23 cellular contexts compared by ENCODE assay signal in the genomic region with DNA sequence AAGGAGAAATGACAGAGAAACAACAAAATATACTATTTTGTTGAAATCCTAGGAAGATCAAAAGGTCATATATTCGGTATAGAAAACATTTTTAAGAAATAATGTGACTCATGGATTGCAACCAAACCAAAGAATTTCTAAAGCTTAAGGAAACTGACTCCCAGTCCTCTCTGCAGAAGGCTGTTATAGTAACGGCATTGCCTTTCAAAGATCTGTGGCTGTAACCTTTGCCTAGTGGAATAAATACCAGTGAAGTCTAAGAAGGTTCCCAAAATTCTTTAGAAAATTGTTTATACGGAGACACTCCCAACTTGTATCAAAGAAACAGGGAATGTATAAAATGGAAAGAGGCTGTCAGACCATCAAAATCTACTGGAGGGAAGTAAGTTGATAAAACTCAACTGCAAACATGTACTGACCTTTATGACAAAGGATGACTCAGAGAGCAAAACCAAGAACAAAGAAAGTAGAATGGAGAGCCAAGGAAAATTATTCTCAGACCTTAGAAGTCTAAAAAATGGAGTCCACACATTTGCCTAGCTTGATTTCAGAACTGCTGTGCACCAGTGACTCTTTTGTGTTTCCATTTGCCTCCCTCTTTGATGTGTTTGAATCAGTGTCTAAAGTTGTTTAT. TPM values are rescaled to one million over a fixed set of nuclear protein-coding genes. Genes with fewer than 3 reads are reported as not detected.
DNase-seq lines count a peak whose midpoint lies in the region; ATAC-seq, FAIRE-seq and TF ChIP-seq lines count a peak whose summit lies in the region.
"Had no signal": no experiment of that assay in that cellular context is flagged by ENCODE, and none has a peak within 500 bp of the region (broad histone marks: within the 10 kb centered on the region; RNA-seq: fewer than 3 reads in every experiment).

No MANE protein-coding gene starts in this region.

- H3K27me3 ChIP-seq in PC-3 (ENCODE audit: low read length) (no peaks in the 10 kb centered on the region), endodermal cell (ENCODE audit: control insufficient read depth, insufficient read depth, low read length, poor library complexity, severe bottlenecking) (no peaks in the 10 kb centered on the region)
- H3K27me3 ChIP-seq: esophagus muscularis mucosa, right lobe of liver had no signal

- CTCF ChIA-PET in PC-3 (lab: Charles Lee), result no interaction called here

- no peaks in the 10 kb centered on the region for H3K9me2 ChIP-seq in PC-3 (replicated peaks; ENCODE audit: low read length)

- no peak for DNase-seq in H54 (ENCODE audit: insufficient read length, low spot score)
- peak; percentile 59 for DNase-seq in PC-3
- DNase-seq in endodermal cell, result no peak
- peak; percentile 1 for DNase-seq in non-pigmented ciliary epithelial cell (ENCODE audit: low read depth)
- DNase-seq in cortex of kidney (lab: John Stamatoyannopoulos, UW), result no peak
- no peak for DNase-seq in NCI-H2081 treated with DMSO at 0.1 percent for 48 hours (lab: John Stamatoyannopoulos, UW)
- no peak for DNase-seq in HuH-7.5 (ENCODE audit: low spot score)
- DNase-seq: activated B cell treated with CpG ODN at 0.5 μM for 24 hours; activated naive CD4-positive, alpha-beta T cell treated with anti-CD3 and anti-CD28 coated beads, Interleukin-2, amount 50 U/mL, for 16 hours; activated T-cell treated with anti-CD3 and anti-CD28 coated beads, Interleukin-2, amount 50 U/mL, for 72 hours; COR-L47; Karpas-422; NCI-H1105; NCI-H2107; NCI-H526 treated with DMSO at 0.1 percent for 48 hours; right lobe of liver; stimulated activated CD4-positive, alpha-beta T cell treated with anti-CD3 and anti-CD28 coated beads, Interleukin-2, amount 100 ng/mL, for 24 hours had no signal

- H3K27me3 Mint-ChIP-seq in endodermal cell (ENCODE audit: insufficient read depth), result no peaks in the 10 kb centered on the region
- H3K27me3 Mint-ChIP-seq: activated B cell treated with CpG ODN at 0.5 μM for 24 hours; stimulated activated naive CD8-positive, alpha-beta T cell treated with anti-CD3 and anti-CD28 coated beads, Interleukin-15, Interleukin-2, amounts not matched to agents 100 ng/mL and 50 ng/mL, for 24 hours; type B pancreatic cell had no signal

- TF ChIP-seq CTCF in PC-3 (conservative IDR thresholded peaks at IDR 0.05; ENCODE audit: low read depth, low read length) (no peak), endodermal cell (conservative IDR thresholded peaks at IDR 0.05) (no peak)

- H3K9me3 Mint-ChIP-seq in endodermal cell, result peaks cover 3% of the 10 kb centered on the region
- H3K9me3 Mint-ChIP-seq: activated B cell treated with CpG ODN at 0.5 μM for 24 hours; T-helper 2 cell treated with Interferon-gamma antibody and Interleukin-4, amounts not matched to agents 5 μg/mL and 100 μg/mL, for 36 hours; type B pancreatic cell had no signal

- 86% methylated on average over 2 to 3 of the region's 3 CpGs for WGBS in endodermal cell (ENCODE audit: insufficient coverage in 1 of 2, insufficient read length in 1 of 2), 2 experiments

- H3K36me3 Mint-ChIP-seq in endodermal cell (ENCODE audit: low read depth), result peaks cover 2% of the 10 kb centered on the region
- H3K36me3 Mint-ChIP-seq: type B pancreatic cell had no signal

- 0 out of 2 replicates have a peak overlapping the region, but pooled peaks have one; percentile 14 for H2AFZ ChIP-seq in PC-3 (ENCODE audit: low read length)

- no peaks in the 10 kb centered on the region for H3K36me3 ChIP-seq in PC-3 (ENCODE audit: low read depth, low read length)
- H3K36me3 ChIP-seq in endodermal cell (ENCODE audit: control insufficient read depth, insufficient read depth, low read length), result no peaks in the 10 kb centered on the region
- H3K36me3 ChIP-seq: esophagus muscularis mucosa, right lobe of liver had no signal

- H3K4me3 Mint-ChIP-seq in endodermal cell, result no peak overlapping the region
- H3K4me3 Mint-ChIP-seq: activated B cell treated with CpG ODN at 0.5 μM for 24 hours; activated T-cell treated with anti-CD3 and anti-CD28 coated beads, Interleukin-2, amount 50 U/mL, for 72 hours; stimulated activated naive CD8-positive, alpha-beta T cell treated with anti-CD3 and anti-CD28 coated beads, Interleukin-15, Interleukin-2, amounts not matched to agents 100 ng/mL and 50 ng/mL, for 24 hours; T-helper 2 cell treated with Interferon-gamma antibody and Interleukin-4, amounts not matched to agents 5 μg/mL and 100 μg/mL, for 36 hours; type B pancreatic cell had no signal

- no peaks in the 10 kb centered on the region for H3K79me2 ChIP-seq in PC-3 (ENCODE audit: low read length)

- H3K27ac Mint-ChIP-seq in endodermal cell, result no peak overlapping the region
- H3K27ac Mint-ChIP-seq: activated B cell treated with CpG ODN at 0.5 μM for 24 hours; activated T-cell treated with anti-CD3 and anti-CD28 coated beads, Interleukin-2, amount 50 U/mL, for 72 hours; stimulated activated naive CD8-positive, alpha-beta T cell treated with anti-CD3 and anti-CD28 coated beads, Interleukin-15, Interleukin-2, amounts not matched to agents 100 ng/mL and 50 ng/mL, for 24 hours; T-helper 2 cell treated with Interferon-gamma antibody and Interleukin-4, amounts not matched to agents 5 μg/mL and 100 μg/mL, for 36 hours; type B pancreatic cell had no signal

- H3F3A ChIP-seq in PC-3 (ENCODE audit: low read length, unreplicated experiment), result no peaks in the 10 kb centered on the region

- POLR2A ChIA-PET in PC-3 (lab: Charles Lee; ENCODE audit: unreplicated experiment), result no interaction called here

- peak; percentile 89 for FAIRE-seq in H54 (lab: Jason Lieb, UNC)

- H3K9me3 ChIP-seq in PC-3 (ENCODE audit: low read length) (no peaks in the 10 kb centered on the region), endodermal cell (ENCODE audit: control insufficient read depth, low read length) (no peaks in the 10 kb centered on the region)
- H3K9me3 ChIP-seq: esophagus muscularis mucosa, right lobe of liver had no signal

- no peak overlapping the region for H3K4me2 ChIP-seq in PC-3 (ENCODE audit: low read length)

- H3K4me3 ChIP-seq in PC-3 (ENCODE audit: low read length) (no peak overlapping the region), endodermal cell (ENCODE audit: low read length) (no peak overlapping the region)
- H3K4me3 ChIP-seq: esophagus muscularis mucosa, right lobe of liver had no signal

- H3K9ac ChIP-seq in PC-3 (ENCODE audit: low read length), result no peak overlapping the region
- H3K9ac ChIP-seq in endodermal cell (ENCODE audit: extremely low read depth, low read length, poor library complexity, severe bottlenecking), result no peak overlapping the region

- H3K27ac ChIP-seq in PC-3 (ENCODE audit: low read length), result no peak overlapping the region; the same call in 1 of the 2 replicates
- peak overlapping the region; percentile 76 for H3K27ac ChIP-seq in endodermal cell (ENCODE audit: low read depth, low read length)
- H3K27ac ChIP-seq: esophagus muscularis mucosa, right lobe of liver had no signal

- no TSS peak for BruUV-seq in PC-3 (replicated peaks; lab: Mats Ljungman, UMichigan)

- peak; percentile 70 for ATAC-seq in PC-3
- no peak for ATAC-seq in GM18861 (IDR thresholded peaks at IDR 0.05; ENCODE audit: unreplicated experiment)
- ATAC-seq: activated T-cell treated with anti-CD3 and anti-CD28 coated beads, Interleukin-2, amount 50 U/mL, for 72 hours; right lobe of liver had no signal

- peaks cover 9% of the 10 kb centered on the region; the same call in 1 of the 2 replicates for H3K4me1 ChIP-seq in PC-3 (ENCODE audit: insufficient read depth, low read length)
- H3K4me1 ChIP-seq in endodermal cell (ENCODE audit: control insufficient read depth, insufficient read depth, low read length), result no peaks in the 10 kb centered on the region
- H3K4me1 ChIP-seq: esophagus muscularis mucosa, right lobe of liver had no signal

- H4K20me1 ChIP-seq in PC-3 (ENCODE audit: low read length), result no peaks in the 10 kb centered on the region

- no peaks in the 10 kb centered on the region for H3K4me1 Mint-ChIP-seq in endodermal cell
- H3K4me1 Mint-ChIP-seq: activated B cell treated with CpG ODN at 0.5 μM for 24 hours had no signal

- intact Hi-C loops in PC-3 (cut with micrococcal nuclease), result no loop called here

- TF ChIP-seq POLR2A in H54 (IDR thresholded peaks at IDR 0.05; ENCODE audit: low read depth, low read length), result no peak

RNA-seq across cellular contexts. Expression of gene FSIP2, which starts 48.6 kb away (rescaled TPM):
- total RNA-seq in PC-3 (2014; rRNA removed), result 2.0 and 2.5 TPM in 2 replicates
- 1 to 10 TPM; 6.7 to 8.7 TPM for total RNA-seq in endodermal cell
- 7.2 TPM for polyA plus RNA-seq in endodermal cell (2013, experiment 1 of 2)
- 5.5 TPM for polyA plus RNA-seq in endodermal cell (2013, experiment 2 of 2)
- total RNA-seq: activated CD8-positive, alpha-beta memory T cell treated with anti-CD3 and anti-CD28 coated beads for 36 hours had no signal

Comparison
In these comparisons a context has a peak if more than half of its experiments do, and no peak if none do; other contexts are left out.
1. DNase-seq: peak in PC-3 (single experiment) and non-pigmented ciliary epithelial cell (single experiment); none in H54 (single experiment), endodermal cell (single experiment), cortex of kidney (single experiment), NCI-H2081 treated with DMSO at 0.1 percent for 48 hours (single experiment) and HuH-7.5 (single experiment).